ENCODE assay signal across 8 cellular contexts in genomic region chr19:16078759-16079707, GRCh38. TPM values are rescaled to one million over a fixed set of nuclear protein-coding genes. Genes with fewer than 3 reads are reported as not detected.
DNase-seq lines count a peak whose midpoint lies in the region; ATAC-seq, FAIRE-seq and TF ChIP-seq lines count a peak whose summit lies in the region.

No MANE protein-coding gene starts in this region.

- intact Hi-C loops in sciatic nerve (cut with DNase I) = no loop called here

- H3K27me3 Mint-ChIP-seq in IgD-negative memory B cell (no peaks in the 10 kb centered on the region), astrocyte (ENCODE audit: low read depth, unreplicated experiment) (no peaks in the 10 kb centered on the region)

- H3K4me3 ChIP-seq in AG09309 (ENCODE audit: control insufficient read depth, low read depth, low read length) (peak overlapping the region; percentile 79), astrocyte (ENCODE audit: insufficient read depth, low read depth, low read length) (peak overlapping the region; percentile 96), right atrium auricular region (peak overlapping the region; percentile 74 to 86)

- H3K9ac ChIP-seq in astrocyte (ENCODE audit: low read length) = peak overlapping the region; percentile 100

- H3K4me3 Mint-ChIP-seq in IgD-negative memory B cell (peak overlapping the region; percentile 87 to 96 (median 89)), astrocyte (ENCODE audit: unreplicated experiment) (peak overlapping the region; percentile 95)

- H3K4me1 Mint-ChIP-seq in IgD-negative memory B cell (peaks cover 35 to 54% (median 36%) of the 10 kb centered on the region in 3 donors), astrocyte (ENCODE audit: low read depth, unreplicated experiment) (peaks cover 40% of the 10 kb centered on the region)

- peak; percentile 35 for ATAC-seq in GM18867 (IDR thresholded peaks at IDR 0.05; ENCODE audit: unreplicated experiment)
- peak; percentile 76 for ATAC-seq in sciatic nerve

- H3K27me3 ChIP-seq in astrocyte (ENCODE audit: insufficient read depth, low read length) (no peaks in the 10 kb centered on the region), right atrium auricular region (no peaks in the 10 kb centered on the region)

- DNase-seq in AG09309 (ENCODE audit: low read depth) (peak; percentile 96), SW480 (ENCODE audit: low spot score) (peak; percentile 95), astrocyte (ENCODE audit: low read depth) (peak; percentile 97), right atrium auricular region (ENCODE audit: low spot score) (peak; percentile 89), sciatic nerve (ENCODE audit: low spot score) (peak; percentile 82), NCI-H1092 (lab: John Stamatoyannopoulos, UW) (no peak)

- no peaks in the 10 kb centered on the region for H3K9me3 Mint-ChIP-seq in IgD-negative memory B cell
- H3K9me3 Mint-ChIP-seq in astrocyte (ENCODE audit: unreplicated experiment) = no peaks in the 10 kb centered on the region

- peak overlapping the region; percentile 84 to 99 (median 98) for H3K27ac Mint-ChIP-seq in IgD-negative memory B cell
- H3K27ac Mint-ChIP-seq in astrocyte (ENCODE audit: unreplicated experiment) = peak overlapping the region; percentile 91

- peaks cover 47% of the 10 kb centered on the region for H4K20me1 ChIP-seq in astrocyte (ENCODE audit: insufficient read depth, low read length)

- H2AFZ ChIP-seq in astrocyte (ENCODE audit: low read depth, low read length) = no peak overlapping the region

- peaks cover 91% of the 10 kb centered on the region for H3K79me2 ChIP-seq in astrocyte (ENCODE audit: insufficient read depth, low read length)

- no peak for FAIRE-seq in astrocyte (lab: Jason Lieb, UNC)

- H3K36me3 Mint-ChIP-seq in IgD-negative memory B cell (peaks cover 3% of the 10 kb centered on the region), astrocyte (ENCODE audit: low read depth, unreplicated experiment) (peaks cover 22% of the 10 kb centered on the region)

- no peaks in the 10 kb centered on the region for H3K9me3 ChIP-seq in astrocyte (ENCODE audit: insufficient read depth, low read depth, low read length)
- no peaks in the 10 kb centered on the region for H3K9me3 ChIP-seq in right atrium auricular region

- H3K4me1 ChIP-seq in astrocyte (ENCODE audit: insufficient read depth, low read length) = peaks cover 40% of the 10 kb centered on the region
- peaks cover 0 to 32% of the 10 kb centered on the region in 2 donors for H3K4me1 ChIP-seq in right atrium auricular region

- H3K36me3 ChIP-seq in astrocyte (ENCODE audit: insufficient read depth, low read length) = peaks cover 31% of the 10 kb centered on the region
- peaks cover 28% of the 10 kb centered on the region for H3K36me3 ChIP-seq in right atrium auricular region

- H3K27ac ChIP-seq in astrocyte (ENCODE audit: low read depth, low read length) (peak overlapping the region; percentile 98), right atrium auricular region (peak overlapping the region; percentile 98 to 100)

- peak overlapping the region; percentile 99 for H3K4me2 ChIP-seq in astrocyte (ENCODE audit: low read length)

- TF ChIP-seq CTCF in AG09309 (IDR thresholded peaks at IDR 0.05; ENCODE audit: control insufficient read depth, insufficient read depth, low read depth, low read length, missing control alignments) (no peak), astrocyte (IDR thresholded peaks at IDR 0.05; ENCODE audit: insufficient read depth, low read depth, low read length) (no peak), right atrium auricular region (IDR thresholded peaks at IDR 0.05) (no peak)

RNA-seq across cellular contexts. Expression of gene TPM4, which starts 2.7 kb away (rescaled TPM):
- polyA plus RNA-seq in IgD-negative memory B cell = 88.1 TPM
- total RNA-seq in astrocyte (811 and 843 TPM in 2 replicates), right atrium auricular region (100 to 1,000 TPM; 163 to 194 TPM), sciatic nerve (543 TPM)

RNA-seq across cellular contexts. Expression of gene RAB8A, which starts 32.7 kb away (rescaled TPM):
- 132 TPM for polyA plus RNA-seq in IgD-negative memory B cell
- total RNA-seq in astrocyte (80.5 and 82.8 TPM in 2 replicates), right atrium auricular region (10 to 100 TPM; 14.2 to 29.9 TPM), sciatic nerve (49.6 TPM)
